1 cellular context compared by ENCODE assay signal in genomic region chr7:144085978-144086377, GRCh38.
TF ChIP-seq lines count a peak whose summit lies in the region.

OR2A12 (plus strand) TSS chr7:144086278; CDS start chr7:144095108, 8,830 bp downstream.

TF ChIP-seq in SK-N-SH, 30 proteins besides CTCF, POLR2A, EP300 and RAD21 (continued from another document):
- TF ChIP-seq MAX (IDR thresholded peaks at IDR 0.05; ENCODE audit: low read depth), result no peak
- TF ChIP-seq GABPA (IDR thresholded peaks at IDR 0.05; ENCODE audit: low read depth), result no peak
- no peak for TF ChIP-seq NFIC (IDR thresholded peaks at IDR 0.05; ENCODE audit: borderline replicate concordance)
- TF ChIP-seq TEAD4 (IDR thresholded peaks at IDR 0.05; ENCODE audit: borderline replicate concordance, insufficient read depth), result no peak
- TF ChIP-seq YY1 (IDR thresholded peaks at IDR 0.05; ENCODE audit: low read depth), result no peak
- TF ChIP-seq EZH2phosphoT487 (IDR thresholded peaks at IDR 0.05; ENCODE audit: borderline replicate concordance, low read depth), result no peak
- TF ChIP-seq MXI1 (IDR thresholded peaks at IDR 0.05; ENCODE audit: low read depth, low read length), result no peak
- no peak for TF ChIP-seq CHD2 (IDR thresholded peaks at IDR 0.05; ENCODE audit: low read length, partially characterized antibody)
- TF ChIP-seq IRF3 (IDR thresholded peaks at IDR 0.05; ENCODE audit: low read depth, low read length), result no peak
- TF ChIP-seq TAF1 (IDR thresholded peaks at IDR 0.05; ENCODE audit: borderline replicate concordance, low read depth, low read length), result no peak
